In the genomic region with DNA sequence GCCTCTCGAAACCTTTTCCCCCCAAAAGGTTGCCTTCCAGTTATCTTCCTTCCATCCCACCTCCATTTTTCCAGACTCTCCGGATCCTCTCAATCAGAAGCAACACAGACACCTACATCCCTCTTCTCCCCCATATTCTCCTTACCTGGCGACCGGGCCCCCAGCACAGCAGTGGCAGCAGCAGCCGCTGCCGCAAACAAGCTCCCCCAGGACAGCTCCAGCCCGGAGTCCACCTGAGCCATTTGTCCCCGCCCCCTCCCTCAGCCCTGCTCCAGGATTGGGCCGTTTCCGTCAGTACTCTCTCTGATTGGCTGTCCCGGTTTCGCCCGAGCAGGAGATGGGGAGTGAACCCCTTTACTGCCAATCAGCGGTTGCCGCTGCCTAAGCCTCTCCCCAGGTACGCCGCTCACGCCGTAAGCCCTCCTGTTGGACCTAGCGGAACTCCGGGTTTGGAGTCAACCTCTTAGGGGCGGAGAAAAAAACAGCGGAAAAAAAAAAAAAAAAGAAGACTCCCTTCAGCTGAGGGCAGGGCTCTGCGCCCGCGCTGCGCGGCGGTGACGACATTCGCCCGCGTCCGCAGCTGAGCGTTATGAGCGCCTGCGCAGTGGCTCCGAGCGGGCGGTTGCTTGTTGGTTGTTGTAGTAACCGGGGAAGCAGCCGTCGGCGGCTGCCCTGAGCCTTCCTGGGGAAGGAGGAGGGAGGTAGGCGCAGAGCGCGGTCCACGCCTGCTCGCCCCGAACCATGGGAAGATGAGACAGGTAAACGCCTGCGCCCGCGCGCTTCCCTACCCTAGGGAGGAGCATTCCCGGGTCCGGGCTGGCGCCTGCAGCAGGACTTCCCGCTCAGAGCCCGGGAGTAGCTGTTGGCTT, we compare ENCODE assay signal across 1 cellular context.
TF ChIP-seq lines count a peak whose summit lies in the region.

A gene with protein sequence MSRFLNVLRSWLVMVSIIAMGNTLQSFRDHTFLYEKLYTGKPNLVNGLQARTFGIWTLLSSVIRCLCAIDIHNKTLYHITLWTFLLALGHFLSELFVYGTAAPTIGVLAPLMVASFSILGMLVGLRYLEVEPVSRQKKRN (minus strand): TSS at position 247 of the 869 bp plus-strand sequence. CDS start 3,374 bp downstream, outside the sequence.
A gene with protein sequence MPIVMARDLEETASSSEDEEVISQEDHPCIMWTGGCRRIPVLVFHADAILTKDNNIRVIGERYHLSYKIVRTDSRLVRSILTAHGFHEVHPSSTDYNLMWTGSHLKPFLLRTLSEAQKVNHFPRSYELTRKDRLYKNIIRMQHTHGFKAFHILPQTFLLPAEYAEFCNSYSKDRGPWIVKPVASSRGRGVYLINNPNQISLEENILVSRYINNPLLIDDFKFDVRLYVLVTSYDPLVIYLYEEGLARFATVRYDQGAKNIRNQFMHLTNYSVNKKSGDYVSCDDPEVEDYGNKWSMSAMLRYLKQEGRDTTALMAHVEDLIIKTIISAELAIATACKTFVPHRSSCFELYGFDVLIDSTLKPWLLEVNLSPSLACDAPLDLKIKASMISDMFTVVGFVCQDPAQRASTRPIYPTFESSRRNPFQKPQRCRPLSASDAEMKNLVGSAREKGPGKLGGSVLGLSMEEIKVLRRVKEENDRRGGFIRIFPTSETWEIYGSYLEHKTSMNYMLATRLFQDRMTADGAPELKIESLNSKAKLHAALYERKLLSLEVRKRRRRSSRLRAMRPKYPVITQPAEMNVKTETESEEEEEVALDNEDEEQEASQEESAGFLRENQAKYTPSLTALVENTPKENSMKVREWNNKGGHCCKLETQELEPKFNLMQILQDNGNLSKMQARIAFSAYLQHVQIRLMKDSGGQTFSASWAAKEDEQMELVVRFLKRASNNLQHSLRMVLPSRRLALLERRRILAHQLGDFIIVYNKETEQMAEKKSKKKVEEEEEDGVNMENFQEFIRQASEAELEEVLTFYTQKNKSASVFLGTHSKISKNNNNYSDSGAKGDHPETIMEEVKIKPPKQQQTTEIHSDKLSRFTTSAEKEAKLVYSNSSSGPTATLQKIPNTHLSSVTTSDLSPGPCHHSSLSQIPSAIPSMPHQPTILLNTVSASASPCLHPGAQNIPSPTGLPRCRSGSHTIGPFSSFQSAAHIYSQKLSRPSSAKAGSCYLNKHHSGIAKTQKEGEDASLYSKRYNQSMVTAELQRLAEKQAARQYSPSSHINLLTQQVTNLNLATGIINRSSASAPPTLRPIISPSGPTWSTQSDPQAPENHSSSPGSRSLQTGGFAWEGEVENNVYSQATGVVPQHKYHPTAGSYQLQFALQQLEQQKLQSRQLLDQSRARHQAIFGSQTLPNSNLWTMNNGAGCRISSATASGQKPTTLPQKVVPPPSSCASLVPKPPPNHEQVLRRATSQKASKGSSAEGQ (N-terminal part only) (plus strand): TSS at position 617 of the 869 bp plus-strand sequence. CDS start 1,904 bp downstream, outside the sequence.

TF ChIP-seq in HEK293, 187 proteins besides CTCF, POLR2A, EP300 and RAD21 (continued from another document and continues in another):
- TF ChIP-seq, protein P1, sequence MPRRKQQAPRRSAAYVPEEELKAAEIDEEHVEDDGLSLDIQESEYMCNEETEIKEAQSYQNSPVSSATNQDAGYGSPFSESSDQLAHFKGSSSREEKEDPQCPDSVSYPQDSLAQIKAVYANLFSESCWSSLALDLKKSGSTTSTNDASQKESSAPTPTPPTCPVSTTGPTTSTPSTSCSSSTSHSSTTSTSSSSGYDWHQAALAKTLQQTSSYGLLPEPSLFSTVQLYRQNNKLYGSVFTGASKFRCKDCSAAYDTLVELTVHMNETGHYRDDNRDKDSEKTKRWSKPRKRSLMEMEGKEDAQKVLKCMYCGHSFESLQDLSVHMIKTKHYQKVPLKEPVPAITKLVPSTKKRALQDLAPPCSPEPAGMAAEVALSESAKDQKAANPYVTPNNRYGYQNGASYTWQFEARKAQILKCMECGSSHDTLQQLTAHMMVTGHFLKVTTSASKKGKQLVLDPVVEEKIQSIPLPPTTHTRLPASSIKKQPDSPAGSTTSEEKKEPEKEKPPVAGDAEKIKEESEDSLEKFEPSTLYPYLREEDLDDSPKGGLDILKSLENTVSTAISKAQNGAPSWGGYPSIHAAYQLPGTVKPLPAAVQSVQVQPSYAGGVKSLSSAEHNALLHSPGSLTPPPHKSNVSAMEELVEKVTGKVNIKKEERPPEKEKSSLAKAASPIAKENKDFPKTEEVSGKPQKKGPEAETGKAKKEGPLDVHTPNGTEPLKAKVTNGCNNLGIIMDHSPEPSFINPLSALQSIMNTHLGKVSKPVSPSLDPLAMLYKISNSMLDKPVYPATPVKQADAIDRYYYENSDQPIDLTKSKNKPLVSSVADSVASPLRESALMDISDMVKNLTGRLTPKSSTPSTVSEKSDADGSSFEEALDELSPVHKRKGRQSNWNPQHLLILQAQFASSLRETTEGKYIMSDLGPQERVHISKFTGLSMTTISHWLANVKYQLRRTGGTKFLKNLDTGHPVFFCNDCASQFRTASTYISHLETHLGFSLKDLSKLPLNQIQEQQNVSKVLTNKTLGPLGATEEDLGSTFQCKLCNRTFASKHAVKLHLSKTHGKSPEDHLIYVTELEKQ (tag by site-specific recombination; IDR thresholded peaks at IDR 0.05; ENCODE audit: borderline replicate concordance): no peak
- TF ChIP-seq ZNF157 (tag by site-specific recombination; IDR thresholded peaks at IDR 0.05) (no peak), FEZF1 (tag by site-specific recombination; IDR thresholded peaks at IDR 0.05) (no peak), ZNF660 (tag by site-specific recombination; IDR thresholded peaks at IDR 0.05) (no peak), ZNF747 (tag by site-specific recombination; IDR thresholded peaks at IDR 0.05) (no peak), ZNF366 (tag by site-specific recombination; conservative IDR thresholded peaks at IDR 0.05) (peak; percentile 41; the same call in 1 of the 2 replicates), ZNF654 (tag by site-specific recombination; IDR thresholded peaks at IDR 0.05; ENCODE audit: low read depth) (no peak), ZNF785 (tag by site-specific recombination; IDR thresholded peaks at IDR 0.05) (no peak), ZNF549 (tag by site-specific recombination; IDR thresholded peaks at IDR 0.05) (no peak), IKZF3 (tag by site-specific recombination; IDR thresholded peaks at IDR 0.05) (no peak; the same call in 1 of the 2 replicates), ZNF610 (tag by site-specific recombination; IDR thresholded peaks at IDR 0.05; ENCODE audit: borderline replicate concordance) (no peak), ZNF112 (tag by site-specific recombination; IDR thresholded peaks at IDR 0.05) (no peak), MYNN (tag by site-specific recombination; IDR thresholded peaks at IDR 0.05; ENCODE audit: borderline replicate concordance) (no peak), GLIS1 (tag by site-specific recombination; IDR thresholded peaks at IDR 0.05) (peak; percentile 59), ZNF624 (tag by site-specific recombination; IDR thresholded peaks at IDR 0.05) (no peak), ZNF658 (tag by site-specific recombination; IDR thresholded peaks at IDR 0.05) (no peak), ZNF777 (tag by site-specific recombination; IDR thresholded peaks at IDR 0.05; ENCODE audit: borderline replicate concordance) (peak; percentile 54; the same call in 1 of the 2 replicates), ZNF19 (tag by site-specific recombination; IDR thresholded peaks at IDR 0.05; ENCODE audit: low read depth) (no peak), ZNF521 (tag by site-specific recombination; IDR thresholded peaks at IDR 0.05) (no peak), TCF7L2 (IDR thresholded peaks at IDR 0.05; ENCODE audit: borderline replicate concordance, low read depth, low read length) (no peak), KLF7 (tag by site-specific recombination; IDR thresholded peaks at IDR 0.05; ENCODE audit: borderline replicate concordance) (no peak), ZNF629 (tag by site-specific recombination; IDR thresholded peaks at IDR 0.05) (peak; percentile 91), ZFP37 (tag by site-specific recombination; IDR thresholded peaks at IDR 0.05) (no peak; the same call in 1 of the 2 replicates)
- TF ChIP-seq, protein P2, sequence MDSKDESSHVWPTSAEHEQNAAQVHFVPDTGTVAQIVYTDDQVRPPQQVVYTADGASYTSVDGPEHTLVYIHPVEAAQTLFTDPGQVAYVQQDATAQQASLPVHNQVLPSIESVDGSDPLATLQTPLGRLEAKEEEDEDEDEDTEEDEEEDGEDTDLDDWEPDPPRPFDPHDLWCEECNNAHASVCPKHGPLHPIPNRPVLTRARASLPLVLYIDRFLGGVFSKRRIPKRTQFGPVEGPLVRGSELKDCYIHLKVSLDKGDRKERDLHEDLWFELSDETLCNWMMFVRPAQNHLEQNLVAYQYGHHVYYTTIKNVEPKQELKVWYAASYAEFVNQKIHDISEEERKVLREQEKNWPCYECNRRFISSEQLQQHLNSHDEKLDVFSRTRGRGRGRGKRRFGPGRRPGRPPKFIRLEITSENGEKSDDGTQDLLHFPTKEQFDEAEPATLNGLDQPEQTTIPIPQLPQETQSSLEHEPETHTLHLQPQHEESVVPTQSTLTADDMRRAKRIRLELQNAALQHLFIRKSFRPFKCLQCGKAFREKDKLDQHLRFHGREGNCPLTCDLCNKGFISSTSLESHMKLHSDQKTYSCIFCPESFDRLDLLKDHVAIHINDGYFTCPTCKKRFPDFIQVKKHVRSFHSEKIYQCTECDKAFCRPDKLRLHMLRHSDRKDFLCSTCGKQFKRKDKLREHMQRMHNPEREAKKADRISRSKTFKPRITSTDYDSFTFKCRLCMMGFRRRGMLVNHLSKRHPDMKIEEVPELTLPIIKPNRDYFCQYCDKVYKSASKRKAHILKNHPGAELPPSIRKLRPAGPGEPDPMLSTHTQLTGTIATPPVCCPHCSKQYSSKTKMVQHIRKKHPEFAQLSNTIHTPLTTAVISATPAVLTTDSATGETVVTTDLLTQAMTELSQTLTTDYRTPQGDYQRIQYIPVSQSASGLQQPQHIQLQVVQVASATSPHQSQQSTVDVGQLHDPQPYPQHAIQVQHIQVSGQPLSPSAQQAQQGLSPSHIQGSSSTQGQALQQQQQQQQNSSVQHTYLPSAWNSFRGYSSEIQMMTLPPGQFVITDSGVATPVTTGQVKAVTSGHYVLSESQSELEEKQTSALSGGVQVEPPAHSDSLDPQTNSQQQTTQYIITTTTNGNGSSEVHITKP (tag by site-specific recombination; IDR thresholded peaks at IDR 0.05): peak; percentile 65
- TF ChIP-seq, protein P3, sequence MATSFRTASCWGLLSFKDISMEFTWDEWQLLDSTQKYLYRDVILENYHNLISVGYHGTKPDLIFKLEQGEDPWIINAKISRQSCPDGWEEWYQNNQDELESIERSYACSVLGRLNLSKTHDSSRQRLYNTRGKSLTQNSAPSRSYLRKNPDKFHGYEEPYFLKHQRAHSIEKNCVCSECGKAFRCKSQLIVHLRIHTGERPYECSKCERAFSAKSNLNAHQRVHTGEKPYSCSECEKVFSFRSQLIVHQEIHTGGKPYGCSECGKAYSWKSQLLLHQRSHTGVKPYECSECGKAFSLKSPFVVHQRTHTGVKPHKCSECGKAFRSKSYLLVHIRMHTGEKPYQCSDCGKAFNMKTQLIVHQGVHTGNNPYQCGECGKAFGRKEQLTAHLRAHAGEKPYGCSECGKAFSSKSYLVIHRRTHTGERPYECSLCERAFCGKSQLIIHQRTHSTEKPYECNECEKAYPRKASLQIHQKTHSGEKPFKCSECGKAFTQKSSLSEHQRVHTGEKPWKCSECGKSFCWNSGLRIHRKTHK (tag by site-specific recombination; IDR thresholded peaks at IDR 0.05): no peak
- TF ChIP-seq, protein P4, sequence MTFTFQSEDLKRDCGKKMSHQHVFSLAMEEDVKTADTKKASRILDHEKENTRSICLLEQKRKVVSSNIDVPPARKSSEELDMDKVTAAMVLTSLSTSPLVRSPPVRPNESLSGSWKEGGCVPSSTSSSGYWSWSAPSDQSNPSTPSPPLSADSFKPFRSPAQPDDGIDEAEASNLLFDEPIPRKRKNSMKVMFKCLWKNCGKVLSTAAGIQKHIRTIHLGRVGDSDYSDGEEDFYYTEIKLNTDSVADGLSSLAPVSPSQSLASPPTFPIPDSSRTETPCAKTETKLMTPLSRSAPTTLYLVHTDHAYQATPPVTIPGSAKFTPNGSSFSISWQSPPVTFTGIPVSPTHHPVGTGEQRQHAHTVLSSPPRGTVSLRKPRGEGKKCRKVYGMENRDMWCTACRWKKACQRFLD (tag by site-specific recombination; IDR thresholded peaks at IDR 0.05): no peak
- TF ChIP-seq, protein P5, sequence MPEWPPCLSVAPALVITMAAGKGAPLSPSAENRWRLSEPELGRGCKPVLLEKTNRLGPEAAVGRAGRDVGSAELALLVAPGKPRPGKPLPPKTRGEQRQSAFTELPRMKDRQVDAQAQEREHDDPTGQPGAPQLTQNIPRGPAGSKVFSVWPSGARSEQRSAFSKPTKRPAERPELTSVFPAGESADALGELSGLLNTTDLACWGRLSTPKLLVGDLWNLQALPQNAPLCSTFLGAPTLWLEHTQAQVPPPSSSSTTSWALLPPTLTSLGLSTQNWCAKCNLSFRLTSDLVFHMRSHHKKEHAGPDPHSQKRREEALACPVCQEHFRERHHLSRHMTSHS (tag by site-specific recombination; IDR thresholded peaks at IDR 0.05): no peak
- TF ChIP-seq, protein P6, sequence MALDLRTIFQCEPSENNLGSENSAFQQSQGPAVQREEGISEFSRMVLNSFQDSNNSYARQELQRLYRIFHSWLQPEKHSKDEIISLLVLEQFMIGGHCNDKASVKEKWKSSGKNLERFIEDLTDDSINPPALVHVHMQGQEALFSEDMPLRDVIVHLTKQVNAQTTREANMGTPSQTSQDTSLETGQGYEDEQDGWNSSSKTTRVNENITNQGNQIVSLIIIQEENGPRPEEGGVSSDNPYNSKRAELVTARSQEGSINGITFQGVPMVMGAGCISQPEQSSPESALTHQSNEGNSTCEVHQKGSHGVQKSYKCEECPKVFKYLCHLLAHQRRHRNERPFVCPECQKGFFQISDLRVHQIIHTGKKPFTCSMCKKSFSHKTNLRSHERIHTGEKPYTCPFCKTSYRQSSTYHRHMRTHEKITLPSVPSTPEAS (tag by site-specific recombination; IDR thresholded peaks at IDR 0.05): no peak
- TF ChIP-seq, protein P7, sequence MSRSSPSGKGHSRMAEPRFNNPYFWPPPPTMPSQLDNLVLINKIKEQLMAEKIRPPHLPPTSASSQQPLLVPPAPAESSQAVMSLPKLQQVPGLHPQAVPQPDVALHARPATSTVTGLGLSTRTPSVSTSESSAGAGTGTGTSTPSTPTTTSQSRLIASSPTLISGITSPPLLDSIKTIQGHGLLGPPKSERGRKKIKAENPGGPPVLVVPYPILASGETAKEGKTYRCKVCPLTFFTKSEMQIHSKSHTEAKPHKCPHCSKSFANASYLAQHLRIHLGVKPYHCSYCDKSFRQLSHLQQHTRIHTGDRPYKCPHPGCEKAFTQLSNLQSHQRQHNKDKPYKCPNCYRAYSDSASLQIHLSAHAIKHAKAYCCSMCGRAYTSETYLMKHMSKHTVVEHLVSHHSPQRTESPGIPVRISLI (tag by site-specific recombination; IDR thresholded peaks at IDR 0.05): peak; percentile 99
- TF ChIP-seq, protein P8, sequence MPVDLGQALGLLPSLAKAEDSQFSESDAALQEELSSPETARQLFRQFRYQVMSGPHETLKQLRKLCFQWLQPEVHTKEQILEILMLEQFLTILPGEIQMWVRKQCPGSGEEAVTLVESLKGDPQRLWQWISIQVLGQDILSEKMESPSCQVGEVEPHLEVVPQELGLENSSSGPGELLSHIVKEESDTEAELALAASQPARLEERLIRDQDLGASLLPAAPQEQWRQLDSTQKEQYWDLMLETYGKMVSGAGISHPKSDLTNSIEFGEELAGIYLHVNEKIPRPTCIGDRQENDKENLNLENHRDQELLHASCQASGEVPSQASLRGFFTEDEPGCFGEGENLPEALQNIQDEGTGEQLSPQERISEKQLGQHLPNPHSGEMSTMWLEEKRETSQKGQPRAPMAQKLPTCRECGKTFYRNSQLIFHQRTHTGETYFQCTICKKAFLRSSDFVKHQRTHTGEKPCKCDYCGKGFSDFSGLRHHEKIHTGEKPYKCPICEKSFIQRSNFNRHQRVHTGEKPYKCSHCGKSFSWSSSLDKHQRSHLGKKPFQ (tag by site-specific recombination; IDR thresholded peaks at IDR 0.05): no peak
